In genomic region chr1:23111600-23112535, GRCh38 we compare ENCODE assay signal across 1 cellular context.
TF ChIP-seq lines count a peak whose summit lies in the region.

No MANE protein-coding gene starts in this region.

TF ChIP-seq in SK-N-SH, 30 proteins besides CTCF, POLR2A, EP300 and RAD21 (continued from another document):
- no peak for TF ChIP-seq USF1 (IDR thresholded peaks at IDR 0.05; ENCODE audit: borderline replicate concordance, low read depth)
- TF ChIP-seq JUND (IDR thresholded peaks at IDR 0.05) = no peak
- TF ChIP-seq FOSL2 (IDR thresholded peaks at IDR 0.05; ENCODE audit: borderline replicate concordance, low read depth) = no peak
